ENCODE assay signal across 28 cellular contexts in the genomic region with DNA sequence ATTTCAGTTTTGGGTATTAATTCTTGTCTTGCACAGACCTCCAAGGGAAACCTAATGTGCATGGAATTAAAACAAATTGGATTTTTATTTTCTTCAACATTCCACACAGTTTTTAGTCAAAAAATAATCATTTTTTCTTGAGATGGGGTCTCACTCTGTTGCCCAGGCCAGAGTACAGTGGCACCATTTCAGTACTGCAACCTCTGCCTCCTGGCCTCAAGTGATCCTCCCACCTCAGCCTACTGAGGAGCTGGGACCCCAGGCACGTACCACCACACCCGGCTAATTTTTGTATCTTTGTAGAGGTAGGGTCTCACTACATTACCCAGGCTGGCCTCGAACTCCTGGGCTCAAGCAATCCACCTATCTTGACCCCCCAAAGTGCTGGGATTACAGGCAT. TPM values are rescaled to one million over a fixed set of nuclear protein-coding genes. Genes with fewer than 3 reads are reported as not detected.
"Had no signal": no experiment of that assay in that cellular context is flagged by ENCODE, and none has a peak within 500 bp of the region (broad histone marks: within the 10 kb centered on the region; RNA-seq: fewer than 3 reads in every experiment).

No MANE protein-coding gene starts in this region.

- H3K36me3 ChIP-seq: ascending aorta, cardiac muscle cell, SJCRH30 had no signal

- H3K27ac ChIP-seq: ascending aorta, cardiac muscle cell, SK-N-MC, WERI-Rb-1 had no signal

- DNase-seq: activated CD4-positive, alpha-beta T cell treated with anti-CD3 and anti-CD28 coated beads, Interleukin-2, amount 10 ng/mL, durations not matched to agents 24 days and 14 days; activated CD4-positive, alpha-beta T cell treated with anti-CD3 and anti-CD28 coated beads, Interleukin-2, amount 50 U/mL, for 4 hours; activated CD8-positive, alpha-beta T cell treated with anti-CD3 and anti-CD28 coated beads for 36 hours; activated effector memory CD4-positive, alpha-beta T cell treated with anti-CD3 and anti-CD28 coated beads, Interleukin-2, amount 50 U/mL, for 16 hours; activated naive CD4-positive, alpha-beta T cell treated with Interleukin-2 at 50 U/mL for 16 hours; activated naive CD8-positive, alpha-beta T cell treated with anti-CD3 and anti-CD28 coated beads, Interleukin-2, amount 10 ng/mL, durations not matched to agents 7 days and 5 days; activated T-cell treated with anti-CD3 and anti-CD28 coated beads, Interleukin-2, amount 50 U/mL, for 1 hour; activated T-cell treated with anti-CD3 and anti-CD28 coated beads, Interleukin-2, amount 50 U/mL, for 72 hours; amygdala; NCI-H1092 treated with DMSO at 0.1 percent for 48 hours; NCI-H1417 treated with DMSO at 0.1 percent for 48 hours; NCI-H187 treated with DMSO at 0.1 percent for 48 hours; NCI-H2081; NCI-H2171 treated with DMSO at 0.1 percent for 48 hours; NCI-H226; NCI-H524 treated with DMSO at 0.1 percent for 48 hours; PC-9; SHP77; SJCRH30; T1000; WERI-Rb-1 had no signal

- H2AFZ ChIP-seq: PC-9 had no signal

- H3K27me3 ChIP-seq: cardiac muscle cell, SJCRH30 had no signal

- H3K4me3 Mint-ChIP-seq: activated CD4-positive, alpha-beta T cell treated with anti-CD3 and anti-CD28 coated beads, Interleukin-2, amount 10 ng/mL, durations not matched to agents 24 days and 14 days; activated CD8-positive, alpha-beta T cell treated with anti-CD3 and anti-CD28 coated beads for 36 hours; activated naive CD4-positive, alpha-beta T cell treated with anti-CD3 and anti-CD28 coated beads, Interleukin-2, amount 50 U/mL, for 24 hours; activated naive CD8-positive, alpha-beta T cell treated with anti-CD3 and anti-CD28 coated beads, Interleukin-2, amount 10 ng/mL, durations not matched to agents 7 days and 5 days; activated T-cell treated with anti-CD3 and anti-CD28 coated beads, Interleukin-2, amount 50 U/mL, for 72 hours; activated T-helper 17 cell treated with anti-CD3 and anti-CD28 coated beads, Interleukin-2, amount 50 U/mL, for 72 hours; central memory CD8-positive, alpha-beta T cell had no signal

- H3K9me3 ChIP-seq: ascending aorta, SJCRH30 had no signal

- ATAC-seq: activated CD8-positive, alpha-beta T cell treated with anti-CD3 and anti-CD28 coated beads for 36 hours; activated T-cell treated with anti-CD3 and anti-CD28 coated beads, Interleukin-2, amount 50 U/mL, for 72 hours; activated T-helper 17 cell treated with anti-CD3 and anti-CD28 coated beads, Interleukin-2, amount 50 U/mL, for 72 hours had no signal

- H3K9me3 Mint-ChIP-seq: activated CD4-positive, alpha-beta T cell treated with anti-CD3 and anti-CD28 coated beads, Interleukin-2, amount 10 ng/mL, durations not matched to agents 24 days and 14 days; activated CD8-positive, alpha-beta T cell treated with anti-CD3 and anti-CD28 coated beads for 36 hours; activated naive CD4-positive, alpha-beta T cell treated with anti-CD3 and anti-CD28 coated beads, Interleukin-2, amount 50 U/mL, for 24 hours; activated naive CD8-positive, alpha-beta T cell treated with anti-CD3 and anti-CD28 coated beads, Interleukin-2, amount 10 ng/mL, durations not matched to agents 7 days and 5 days; activated T-cell treated with anti-CD3 and anti-CD28 coated beads, Interleukin-2, amount 50 U/mL, for 72 hours; activated T-helper 17 cell treated with anti-CD3 and anti-CD28 coated beads, Interleukin-2, amount 50 U/mL, for 72 hours; central memory CD8-positive, alpha-beta T cell had no signal

- H3K4me1 Mint-ChIP-seq: activated CD4-positive, alpha-beta T cell treated with anti-CD3 and anti-CD28 coated beads, Interleukin-2, amount 10 ng/mL, durations not matched to agents 24 days and 14 days had no signal

- H3K4me3 ChIP-seq: ascending aorta, cardiac muscle cell, PC-9, SJCRH30, SK-N-MC had no signal

- H3K36me3 Mint-ChIP-seq: activated naive CD4-positive, alpha-beta T cell treated with anti-CD3 and anti-CD28 coated beads, Interleukin-2, amount 50 U/mL, for 24 hours; activated naive CD8-positive, alpha-beta T cell treated with anti-CD3 and anti-CD28 coated beads, Interleukin-2, amount 10 ng/mL, durations not matched to agents 7 days and 5 days had no signal

- H3K4me2 ChIP-seq: PC-9 had no signal

- H3K27ac Mint-ChIP-seq: activated CD4-positive, alpha-beta T cell treated with anti-CD3 and anti-CD28 coated beads, Interleukin-2, amount 10 ng/mL, durations not matched to agents 24 days and 14 days; activated CD8-positive, alpha-beta T cell treated with anti-CD3 and anti-CD28 coated beads for 36 hours; activated naive CD4-positive, alpha-beta T cell treated with anti-CD3 and anti-CD28 coated beads, Interleukin-2, amount 50 U/mL, for 24 hours; activated naive CD8-positive, alpha-beta T cell treated with anti-CD3 and anti-CD28 coated beads, Interleukin-2, amount 10 ng/mL, durations not matched to agents 7 days and 5 days; activated T-cell treated with anti-CD3 and anti-CD28 coated beads, Interleukin-2, amount 50 U/mL, for 72 hours; activated T-helper 17 cell treated with anti-CD3 and anti-CD28 coated beads, Interleukin-2, amount 50 U/mL, for 72 hours had no signal

RNA-seq across cellular contexts. Expression of gene BAIAP2L1, which starts 4.9 kb away (rescaled TPM):
- total RNA-seq: OCI-LY7 had no signal
